14 cellular contexts compared by ENCODE assay signal in the genomic region with DNA sequence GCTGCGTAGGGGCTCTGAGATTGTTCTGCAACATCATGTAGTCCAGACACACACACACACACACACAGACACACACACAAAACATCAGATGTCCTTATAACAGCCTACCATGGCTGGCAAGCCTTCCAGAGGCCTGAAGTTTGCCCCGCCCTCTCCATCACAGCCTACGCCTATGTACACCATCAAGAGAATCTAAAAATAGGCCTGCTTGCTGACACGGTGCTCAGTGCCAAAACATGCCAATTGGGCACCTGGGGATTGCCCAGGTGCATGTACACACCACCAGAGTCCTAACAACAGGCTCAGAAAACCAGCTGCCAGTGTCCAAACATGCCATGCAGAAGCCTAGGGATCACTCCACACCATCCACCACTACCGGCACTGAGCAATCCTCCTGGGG.
DNase-seq lines count a peak whose midpoint lies in the region; ATAC-seq and TF ChIP-seq lines count a peak whose summit lies in the region.
"Had no signal": no experiment of that assay in that cellular context is flagged by ENCODE, and none has a peak within 500 bp of the region (broad histone marks: within the 10 kb centered on the region; RNA-seq: fewer than 3 reads in every experiment).

No MANE protein-coding gene starts in this region.

- no peaks in the 10 kb centered on the region for H3K4me1 ChIP-seq in body of pancreas
- H3K4me1 ChIP-seq in upper lobe of right lung, result no peaks in the 10 kb centered on the region
- H3K4me1 ChIP-seq: A549, BE2C had no signal

- H3K4me3 ChIP-seq in body of pancreas, result no peak overlapping the region
- no peak overlapping the region for H3K4me3 ChIP-seq in upper lobe of right lung
- H3K4me3 ChIP-seq: A549 had no signal

- H3K27me3 ChIP-seq in body of pancreas, result no peaks in the 10 kb centered on the region
- H3K27me3 ChIP-seq in upper lobe of right lung, result no peaks in the 10 kb centered on the region
- H3K27me3 ChIP-seq: BE2C had no signal

- 54 to 59% methylated on average over 2 to 5 of the region's 5 CpGs for WGBS in body of pancreas, 2 donors

- peak; percentile 24 for ATAC-seq in body of pancreas
- ATAC-seq in upper lobe of right lung, result peak; percentile 16
- ATAC-seq: A549 had no signal

- TF ChIP-seq CTCF in body of pancreas (IDR thresholded peaks at IDR 0.05), result no peak
- no peak for TF ChIP-seq CTCF in upper lobe of right lung (IDR thresholded peaks at IDR 0.05)

- H3K27ac ChIP-seq in body of pancreas (no peak overlapping the region), upper lobe of right lung (no peak overlapping the region)
- H3K27ac ChIP-seq: A549, C4-2B, HL-60 had no signal

- intact Hi-C loops in body of pancreas (cut with DNase I), result no loop called here
- intact Hi-C loops in upper lobe of right lung (cut with DNase I), result no loop called here

- DNase-seq in NCI-H2029 (lab: John Stamatoyannopoulos, UW), result peak; percentile 78
- DNase-seq in NCI-H2081 treated with DMSO at 0.1 percent for 48 hours (lab: John Stamatoyannopoulos, UW), result peak; percentile 68
- peak in 3 of 4 donors; percentile 18 to 42 (median 24) for DNase-seq in body of pancreas
- DNase-seq in upper lobe of right lung, result no peak
- DNase-seq in kidney tubule cell (ENCODE audit: low spot score), result no peak
- no peak for DNase-seq in KG1 (lab: John Stamatoyannopoulos, UW)
- DNase-seq in iPS-NIHi7 (ENCODE audit: extremely low spot score), result no peak
- DNase-seq: BE2C; CD4-positive, alpha-beta memory T cell; HCEC 1CT; HFFc6 had no signal

- H3K36me3 ChIP-seq in body of pancreas (replicated peaks in 1 of 2; ENCODE audit: insufficient read depth in 1 of 2, low read depth in 2 of 2) (no peaks in the 10 kb centered on the region), upper lobe of right lung (no peaks in the 10 kb centered on the region)
- H3K36me3 ChIP-seq: BE2C had no signal

- no peaks in the 10 kb centered on the region for H3K9me3 ChIP-seq in body of pancreas
- H3K9me3 ChIP-seq in upper lobe of right lung, result no peaks in the 10 kb centered on the region
- H3K9me3 ChIP-seq: A549, BE2C had no signal

- TF ChIP-seq POLR2A in body of pancreas (IDR thresholded peaks at IDR 0.05), result no peak

Comparison
In these comparisons a context has a peak if more than half of its experiments do, and no peak if none do; other contexts are left out.
1. DNase-seq: peak in NCI-H2029 (single experiment), NCI-H2081 treated with DMSO at 0.1 percent for 48 hours (single experiment) and body of pancreas (3 of 4); none in upper lobe of right lung (single experiment), kidney tubule cell (single experiment), KG1 (single experiment) and iPS-NIHi7 (single experiment).